ENCODE assay signal across 17 cellular contexts in the genomic region with DNA sequence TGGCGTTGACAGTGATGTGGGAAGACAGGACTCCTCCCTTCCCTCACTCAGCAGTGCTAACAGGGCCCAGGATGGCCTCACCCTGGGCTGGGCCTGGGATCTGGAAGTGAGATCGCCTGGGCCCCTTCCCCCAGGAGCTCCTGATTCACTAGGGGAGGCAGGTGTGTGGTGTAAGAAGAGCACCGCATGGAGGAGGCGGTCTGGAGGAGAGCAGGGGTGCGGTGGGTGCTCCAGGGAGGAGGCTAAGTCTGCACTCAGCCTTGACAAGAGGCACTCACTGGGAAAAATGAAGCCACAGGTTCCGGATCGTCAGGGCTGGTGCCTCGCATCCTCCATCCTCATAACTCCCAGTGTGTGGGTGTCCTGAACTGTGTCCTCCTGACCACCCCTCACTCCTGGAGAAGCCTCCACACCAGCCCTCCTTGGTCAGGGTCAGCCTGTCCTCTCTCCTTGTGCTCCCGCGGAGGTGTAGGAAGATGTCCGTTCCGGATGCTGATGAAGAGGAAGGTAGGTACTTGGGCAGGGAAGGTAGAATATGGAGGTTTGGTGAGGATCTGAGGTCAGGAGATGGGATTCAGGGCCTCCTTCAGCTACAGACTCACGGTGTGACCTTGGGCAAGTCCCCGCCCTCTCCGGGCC.
DNase-seq lines count a peak whose midpoint lies in the region; ATAC-seq, FAIRE-seq and TF ChIP-seq lines count a peak whose summit lies in the region.
"Had no signal": no experiment of that assay in that cellular context is flagged by ENCODE, and none has a peak within 500 bp of the region (broad histone marks: within the 10 kb centered on the region; RNA-seq: fewer than 3 reads in every experiment).

No MANE protein-coding gene starts in this region.

- H4K20me1 ChIP-seq in HepG2 (ENCODE audit: insufficient read depth, low read length) = no peaks in the 10 kb centered on the region
- H4K20me1 ChIP-seq: BLaER1 had no signal

- BruUV-seq in HepG2 (replicated peaks; lab: Mats Ljungman, UMichigan) = no TSS peak

- CTCF ChIA-PET in HepG2 (lab: Yijun Ruan, JAX; ENCODE audit: low intra/inter-chr PET ratio, low total read pairs) = no interaction called here

- H3K4me1 ChIP-seq in HepG2 (ENCODE audit: insufficient read depth, low read length) (peaks cover 25% of the 10 kb centered on the region), right lobe of liver (no peaks in the 10 kb centered on the region), kidney (ENCODE audit: control insufficient read depth in 1 of 2, insufficient read depth in 1 of 2, low read depth in 1 of 2, low read length in 2 of 2) (no peaks in the 10 kb centered on the region), trophoblast cell (ENCODE audit: control insufficient read depth in 1 of 2, insufficient read depth in 2 of 2, low read length in 2 of 2) (peaks cover 28 to 37% of the 10 kb centered on the region in 2 experiments)
- H3K4me1 ChIP-seq: BLaER1 had no signal

- TF ChIP-seq POLR2A in HepG2 (IDR thresholded peaks at IDR 0.05; ENCODE audit: insufficient read depth in 1 of 2, low read depth in 2 of 2, low read length in 2 of 2) = no peak
- no peak for TF ChIP-seq POLR2A in right lobe of liver (IDR thresholded peaks at IDR 0.05)

- TF ChIP-seq EP300 in HepG2 (IDR thresholded peaks at IDR 0.05; ENCODE audit: low read depth in 2 of 2, low read length in 2 of 2) = no peak
- TF ChIP-seq EP300 in HepG2 (CRISPR knock-in tag; IDR thresholded peaks at IDR 0.05; ENCODE audit: borderline replicate concordance) = no peak

- no peak for TF ChIP-seq CTCF in HepG2 (CRISPR knock-in tag; IDR thresholded peaks at IDR 0.05)
- no peak for TF ChIP-seq CTCF in right lobe of liver (IDR thresholded peaks at IDR 0.05)
- TF ChIP-seq CTCF in kidney (IDR thresholded peaks at IDR 0.05; ENCODE audit: borderline replicate concordance, extremely low read depth, insufficient read depth) = no peak

- in situ Hi-C loops in HepG2 (cut with HindIII; ENCODE audit: extremely low pct_ligation_motif_present, low pct_unique_long_range_greater_than_20kb) (no loop called here), KBM-7 (cut with MboI; ENCODE audit: low pct_unique_long_range_greater_than_20kb, low sequenced_read_pairs) (no loop called here)

- H3K36me3 ChIP-seq in HepG2 (replicated peaks in 1 of 2; ENCODE audit: control insufficient read depth in 1 of 2, insufficient read depth in 2 of 2, low read length in 2 of 2) = no peaks in the 10 kb centered on the region
- no peaks in the 10 kb centered on the region for H3K36me3 ChIP-seq in right lobe of liver
- H3K36me3 ChIP-seq in kidney (ENCODE audit: control insufficient read depth in 1 of 2, insufficient read depth in 2 of 2, low read length in 2 of 2) = no peaks in the 10 kb centered on the region
- H3K36me3 ChIP-seq in trophoblast cell (ENCODE audit: control insufficient read depth in 1 of 2, insufficient read depth in 2 of 2, low read length in 2 of 2) = no peaks in the 10 kb centered on the region
- H3K36me3 ChIP-seq: BLaER1, MG63 had no signal

- H3K4me3 ChIP-seq in HepG2 (replicated peaks in 1 of 3; ENCODE audit: insufficient read depth in 1 of 3, low read depth in 2 of 3, low read length in 3 of 3) (peak overlapping the region in 1 of 3 experiments; percentile 46; a peak in 1 of 6 replicates), right lobe of liver (no peak overlapping the region), kidney (ENCODE audit: low read length in 2 of 2) (no peak overlapping the region), trophoblast cell (ENCODE audit: low read depth, low read length) (no peak overlapping the region)
- H3K4me3 ChIP-seq: BLaER1, MG63 had no signal

- H2AK5ac ChIP-seq in trophoblast cell (ENCODE audit: low read length) = peak overlapping the region; percentile 13

- no peak overlapping the region for H2BK5ac ChIP-seq in trophoblast cell (ENCODE audit: low read depth, low read length, poor library complexity)

- no peak for FAIRE-seq in HepG2 (lab: Jason Lieb, UNC)
- FAIRE-seq in kidney (lab: Jason Lieb, UNC) = no peak
- FAIRE-seq: A204.1 had no signal

- peaks cover 22% of the 10 kb centered on the region for H3K79me1 ChIP-seq in trophoblast cell (ENCODE audit: low read length)

- POLR2A ChIA-PET in HepG2 (lab: Yijun Ruan, JAX) = no interaction called here

- H2BK120ac ChIP-seq in trophoblast cell (ENCODE audit: insufficient read depth, low read length, poor library complexity) = no peak overlapping the region

- no peak for TF ChIP-seq RAD21 in HepG2 (CRISPR knock-in tag; IDR thresholded peaks at IDR 0.05)

- intact Hi-C loops in HepG2 (cut with micrococcal nuclease; ENCODE audit: unreplicated experiment) (no loop called here), right lobe of liver (cut with DNase I) (no loop called here), kidney (cut with DNase I) (no loop called here)

- no peak overlapping the region for H3K23ac ChIP-seq in trophoblast cell (ENCODE audit: low read length)

- H3K9ac ChIP-seq in HepG2 (ENCODE audit: insufficient read depth, low read depth, low read length) (no peak overlapping the region), kidney (ENCODE audit: low read length in 2 of 2) (no peak overlapping the region), trophoblast cell (ENCODE audit: low read length) (no peak overlapping the region)
- H3K9ac ChIP-seq: BLaER1 had no signal

- H3K18ac ChIP-seq in trophoblast cell (ENCODE audit: low read length) = no peak overlapping the region

- H3K14ac ChIP-seq in trophoblast cell (ENCODE audit: low read length) = no peak overlapping the region

- H2AFZ ChIP-seq in HepG2 (ENCODE audit: low read length) (no peak overlapping the region), trophoblast cell (ENCODE audit: insufficient read depth, low read length, poor library complexity) (no peak overlapping the region)

- H3K4me2 ChIP-seq in HepG2 (ENCODE audit: low read depth, low read length) = peak overlapping the region; percentile 54
- no peak overlapping the region for H3K4me2 ChIP-seq in trophoblast cell (ENCODE audit: low read length)
- H3K4me2 ChIP-seq: BLaER1 had no signal

- H3K27me3 ChIP-seq in HepG2 (ENCODE audit: control insufficient read depth in 1 of 2, insufficient read depth in 2 of 2, low read length in 2 of 2) (peaks cover 2 to 32% of the 10 kb centered on the region in 2 experiments; a peak in 4 of 5 replicates), right lobe of liver (no peaks in the 10 kb centered on the region), trophoblast cell (ENCODE audit: insufficient read depth, low read length) (no peaks in the 10 kb centered on the region)
- H3K27me3 ChIP-seq: BLaER1, MG63 had no signal

- 48% methylated on average over 8 of the region's 15 CpGs for WGBS in HepG2 (ENCODE audit: low lambda C conversion rate)
- no CpG with 5 or more reads among the region's 15 CpGs for WGBS in right lobe of liver (ENCODE audit: insufficient coverage, low coverage, low lambda C conversion rate, missing lambda C conversion rate)
- no CpG with 5 or more reads among the region's 15 CpGs for WGBS in trophoblast cell (ENCODE audit: extremely low coverage, insufficient coverage, insufficient read length)

- DNase-seq in HepG2 (ENCODE audit: low spot score) (no peak), right lobe of liver (no peak), kidney (peak; percentile 32), trophoblast cell (no peak), activated T-cell treated with anti-CD3 and anti-CD28 coated beads for 4 hours (no peak), KBM-7 (no peak)
- DNase-seq: DMS79 treated with DMSO at 0.1 percent for 48 hours, HCEC 1CT, MG63, NCI-H1092 treated with DMSO at 0.1 percent for 48 hours, NCI-H1694, NCI-H2107, NCI-H524 treated with DMSO at 0.1 percent for 48 hours had no signal

- no peak overlapping the region for H4K12ac ChIP-seq in trophoblast cell (ENCODE audit: low read depth, low read length)

- H4K91ac ChIP-seq in trophoblast cell (ENCODE audit: low read depth, low read length) = no peak overlapping the region

- H3K27ac ChIP-seq in HepG2 (ENCODE audit: extremely low read length, insufficient read depth, low read length) = no peak overlapping the region
- H3K27ac ChIP-seq in right lobe of liver = no peak overlapping the region
- H3K27ac ChIP-seq in kidney (ENCODE audit: low read depth in 2 of 2, low read length in 2 of 2) = no peak overlapping the region
- no peak overlapping the region for H3K27ac ChIP-seq in trophoblast cell (ENCODE audit: low read depth, low read length)
- H3K27ac ChIP-seq: BLaER1 had no signal

- H3K9me3 ChIP-seq in HepG2 (ENCODE audit: low read length) (no peaks in the 10 kb centered on the region), right lobe of liver (no peaks in the 10 kb centered on the region), kidney (ENCODE audit: control insufficient read depth in 1 of 2, low read length in 2 of 2) (no peaks in the 10 kb centered on the region), trophoblast cell (ENCODE audit: insufficient read depth, low read depth, low read length) (no peaks in the 10 kb centered on the region)
- H3K9me3 ChIP-seq: BLaER1, MG63 had no signal

- H3K4ac ChIP-seq in trophoblast cell (ENCODE audit: low read depth, low read length) = no peak overlapping the region

- H3K79me2 ChIP-seq in HepG2 (ENCODE audit: insufficient read depth, low read length) (no peaks in the 10 kb centered on the region), trophoblast cell (ENCODE audit: control insufficient read depth, insufficient read depth, low read length, poor library complexity) (peaks cover 3% of the 10 kb centered on the region)

- ATAC-seq in HepG2 = no peak; the same call in 2 of the 3 replicates
- ATAC-seq in right lobe of liver = no peak
- no peak for ATAC-seq in HG03095 (IDR thresholded peaks at IDR 0.05; ENCODE audit: unreplicated experiment)
- ATAC-seq: CD8-positive, alpha-beta T cell had no signal

- peak overlapping the region; percentile 15 for H2BK12ac ChIP-seq in trophoblast cell (ENCODE audit: low read length)

- H4K8ac ChIP-seq in trophoblast cell (ENCODE audit: low read depth, low read length) = no peak overlapping the region

TF ChIP-seq in HepG2, 621 proteins besides CTCF, POLR2A, EP300 and RAD21 (continues in another document):
- TF ChIP-seq EHMT2 (IDR thresholded peaks at IDR 0.05; ENCODE audit: borderline replicate concordance, low read depth, low read length) (no peak), ZNF510 (CRISPR knock-in tag; IDR thresholded peaks at IDR 0.05; ENCODE audit: low read depth) (no peak), NBN (conservative IDR thresholded peaks at IDR 0.05) (no peak), PTBP1 (IDR thresholded peaks at IDR 0.05; ENCODE audit: low read depth, low read length, poor library complexity, severe bottlenecking) (no peak)
